Comparison of ENCODE assay signal across 35 cellular contexts in genomic region chrX:5650904-5651303, GRCh38.
A peak's percentile ranks its signal among the peaks of the same experiment; 100 is the strongest.
DNase-seq lines count a peak whose midpoint lies in the region; ATAC-seq, FAIRE-seq and TF ChIP-seq lines count a peak whose summit lies in the region.
"Had no signal": no experiment of that assay in that cellular context is flagged by ENCODE, and none has a peak within 500 bp of the region (broad histone marks: within the 10 kb centered on the region; RNA-seq: fewer than 3 reads in every experiment).

No MANE protein-coding gene starts in this region.

- no peaks in the 10 kb centered on the region for H4K20me1 ChIP-seq in GM12878 (ENCODE audit: control insufficient read depth, insufficient read depth)

- POLR2A ChIA-PET in GM12878 (lab: Charles Lee) = no interaction called here

- CTCF ChIA-PET in GM12878 (lab: Yijun Ruan, JAX) = no interaction called here

- BruUV-seq in GM12878 (replicated peaks; lab: Mats Ljungman, UMichigan) = no TSS peak

- SMC1A ChIA-PET in GM12878 (lab: Charles Lee; ENCODE audit: uncharacterized antibody, unreplicated experiment) = no interaction called here

- TF ChIP-seq EP300 in GM12878 (IDR thresholded peaks at IDR 0.05; ENCODE audit: borderline replicate concordance in 1 of 2, control insufficient read depth in 1 of 2, low read depth in 2 of 2, low read length in 2 of 2) = no peak

- H3K27me3 ChIP-seq in GM06990 (replicated peaks; ENCODE audit: control insufficient read depth, insufficient read depth, low read length) = no peaks in the 10 kb centered on the region
- no peaks in the 10 kb centered on the region for H3K27me3 ChIP-seq in HUES48 (ENCODE audit: control insufficient read depth, insufficient read depth, low read length)
- no peaks in the 10 kb centered on the region for H3K27me3 ChIP-seq in GM12878 (replicated peaks in 1 of 2; ENCODE audit: control insufficient read depth in 2 of 2, insufficient read depth in 2 of 2, low read length in 1 of 2)
- H3K27me3 ChIP-seq: esophagus muscularis mucosa, sigmoid colon, thyroid gland had no signal

- TF ChIP-seq RAD21 in GM12878 (IDR thresholded peaks at IDR 0.05; ENCODE audit: insufficient read depth, low read depth, low read length) = no peak

- no peak overlapping the region for H3K4me3 ChIP-seq in GM06990 (replicated peaks; ENCODE audit: low read depth, low read length)
- H3K4me3 ChIP-seq in HUES48 (ENCODE audit: low read depth, low read length) = 0 out of 2 replicates have a peak overlapping the region, but pooled peaks have one; percentile 10
- H3K4me3 ChIP-seq in GM12878 = no peak overlapping the region
- H3K4me3 ChIP-seq: A549, esophagus muscularis mucosa, lung, mucosa of descending colon, prostate gland, sigmoid colon, SK-N-MC, thyroid gland had no signal

- 8% methylated on average over 3 of the region's 3 CpGs for WGBS in GM12878 (ENCODE audit: insufficient coverage, insufficient replicate concordance, low lambda C conversion rate, missing lambda C conversion rate)

- TF ChIP-seq CTCF in GM06990 (IDR thresholded peaks at IDR 0.05; ENCODE audit: insufficient read depth, low read length, poor library complexity, severe bottlenecking) (no peak), GM12878 (IDR thresholded peaks at IDR 0.05 in 2 of 3, conservative IDR thresholded peaks at IDR 0.05 in 1 of 3; ENCODE audit: control insufficient read depth in 2 of 3, extremely low read depth in 1 of 3, insufficient read depth in 1 of 3, low read depth in 3 of 3, low read length in 3 of 3) (no peak), natural killer cell (IDR thresholded peaks at IDR 0.05) (no peak)

- H3K9ac ChIP-seq in HUES48 (ENCODE audit: low read depth, low read length) (no peak overlapping the region), GM12878 (ENCODE audit: control insufficient read depth, insufficient read depth, low read length) (no peak overlapping the region)

- no peak for TF ChIP-seq POLR2A in GM12878 (IDR thresholded peaks at IDR 0.05; ENCODE audit: low read depth, low read length)

- H3K36me3 ChIP-seq in GM06990 (ENCODE audit: control insufficient read depth, insufficient read depth, low read length) (no peaks in the 10 kb centered on the region), HUES48 (ENCODE audit: control insufficient read depth, insufficient read depth, low read length) (no peaks in the 10 kb centered on the region), GM12878 (ENCODE audit: control insufficient read depth in 2 of 2, insufficient read depth in 2 of 2, low read length in 1 of 2) (no peaks in the 10 kb centered on the region)
- H3K36me3 ChIP-seq: esophagus muscularis mucosa, prostate gland, sigmoid colon, thyroid gland had no signal

- DNase-seq in GM06990 (ENCODE audit: extremely low read depth, insufficient read length) (peak; percentile 31), GM19239 (ENCODE audit: insufficient read length, low spot score) (no peak), GM12878 (ENCODE audit: low read depth, low spot score) (no peak), NCI-H748 treated with DMSO at 0.1 percent for 48 hours (lab: John Stamatoyannopoulos, UW) (no peak), medulla oblongata (ENCODE audit: extremely low spot score) (no peak), natural killer cell (no peak)
- DNase-seq in activated naive CD4-positive, alpha-beta T cell treated with anti-CD3 and anti-CD28 coated beads, Interleukin-2, amount 50 U/mL, for 16 hours = no peak
- DNase-seq: activated CD4-positive, alpha-beta memory T cell treated with anti-CD3 and anti-CD28 coated beads for 36 hours; activated CD4-positive, alpha-beta T cell treated with anti-CD3 and anti-CD28 coated beads for 1 hour; activated naive CD4-positive, alpha-beta T cell; CD4-positive, alpha-beta memory T cell; central memory CD4-positive, alpha-beta T cell; cortex of kidney; DND-41; foreskin fibroblast; H7; head of caudate nucleus; mucosa of descending colon; NCI-H1092 treated with DMSO at 0.1 percent for 48 hours; NCI-H187; NCI-H524; occipital lobe; sigmoid colon; stimulated activated CD4-positive, alpha-beta T cell treated with anti-CD3 and anti-CD28 coated beads, Interleukin-12 subunit alpha, Interleukin-12 subunit beta, amount 100 ng/mL, for 4 hours; stimulated activated CD4-positive, alpha-beta T cell treated with anti-CD3 and anti-CD28 coated beads, Interleukin-2, amount 100 ng/mL, for 48 hours; thyroid gland had no signal

- H3K79me2 ChIP-seq in GM12878 (ENCODE audit: control insufficient read depth, insufficient read depth, low read length) = no peaks in the 10 kb centered on the region

- ATAC-seq in GM12878 (peak; percentile 55), natural killer cell (no peak)
- ATAC-seq: A549; mucosa of descending colon; natural killer cell treated with Interleukin-12 subunit alpha and Interleukin-12 subunit beta and Interleukin-15 and Interleukin-18, amount 100 ng/mL, for 72 hours had no signal

- H3K27me3 Mint-ChIP-seq in natural killer cell (ENCODE audit: low read depth in 2 of 2) = no peaks in the 10 kb centered on the region
- H3K27me3 Mint-ChIP-seq: activated CD4-positive, alpha-beta memory T cell treated with anti-CD3 and anti-CD28 coated beads for 36 hours; CD4-positive, alpha-beta memory T cell; natural killer cell treated with Interleukin-12 subunit alpha and Interleukin-12 subunit beta and Interleukin-15 and Interleukin-18, amount 100 ng/mL, for 72 hours had no signal

- H3K4me1 ChIP-seq in HUES48 (ENCODE audit: control insufficient read depth, insufficient read depth, low read length) (peaks cover 44% of the 10 kb centered on the region), GM12878 (ENCODE audit: control insufficient read depth, insufficient read depth, low read length) (peaks cover 23% of the 10 kb centered on the region)
- H3K4me1 ChIP-seq: A549, esophagus muscularis mucosa, prostate gland, sigmoid colon, thyroid gland had no signal

- H3K4me2 ChIP-seq in GM12878 (ENCODE audit: control insufficient read depth, insufficient read depth) = no peak overlapping the region
- H3K4me2 ChIP-seq: A549 had no signal

- in situ Hi-C loops in GM12878 (cut with MboI) = loop anchor here (25.0 kb wide), 1 partner anchor 1839 kb away; no protein-coding TSS in a partner anchor

- peaks cover 7% of the 10 kb centered on the region for H3K36me3 Mint-ChIP-seq in natural killer cell
- H3K36me3 Mint-ChIP-seq: activated CD4-positive, alpha-beta memory T cell treated with anti-CD3 and anti-CD28 coated beads for 36 hours; CD4-positive, alpha-beta memory T cell had no signal

- RAD21 ChIA-PET in GM12878 (lab: Charles Lee; ENCODE audit: unreplicated experiment) = no interaction called here

- intact Hi-C loops in GM12878 (cut with micrococcal nuclease; ENCODE audit: unreplicated experiment) = no loop called here
- intact Hi-C loops in natural killer cell (cut with micrococcal nuclease) = no loop called here

- no peak overlapping the region for H3K27ac Mint-ChIP-seq in natural killer cell
- H3K27ac Mint-ChIP-seq: activated CD4-positive, alpha-beta memory T cell treated with anti-CD3 and anti-CD28 coated beads for 36 hours; CD4-positive, alpha-beta memory T cell; natural killer cell treated with Interleukin-12 subunit alpha and Interleukin-12 subunit beta and Interleukin-15 and Interleukin-18, amount 100 ng/mL, for 72 hours had no signal

- H3K4me1 Mint-ChIP-seq in natural killer cell = no peaks in the 10 kb centered on the region
- H3K4me1 Mint-ChIP-seq: CD4-positive, alpha-beta memory T cell had no signal

- H3K27ac ChIP-seq in HUES48 (ENCODE audit: low read depth, low read length) (peak overlapping the region; percentile 31), GM12878 (ENCODE audit: control insufficient read depth, insufficient read depth) (no peak overlapping the region)
- H3K27ac ChIP-seq: A549, esophagus muscularis mucosa, prostate gland, sigmoid colon, SK-N-MC, thyroid gland had no signal

- peak; percentile 92 for FAIRE-seq in GM19239 (lab: Jason Lieb, UNC)
- no peak for FAIRE-seq in GM12878 (lab: Jason Lieb, UNC)
- FAIRE-seq: A549, D721Med, TTC549 had no signal

- no peak overlapping the region for H3K4me3 Mint-ChIP-seq in natural killer cell
- H3K4me3 Mint-ChIP-seq: activated CD4-positive, alpha-beta memory T cell treated with anti-CD3 and anti-CD28 coated beads for 36 hours; CD4-positive, alpha-beta memory T cell; natural killer cell treated with Interleukin-12 subunit alpha and Interleukin-12 subunit beta and Interleukin-15 and Interleukin-18, amount 100 ng/mL, for 72 hours had no signal

- no peak overlapping the region for H2AFZ ChIP-seq in GM12878 (ENCODE audit: control insufficient read depth, low read depth, low read length)

- 0 out of 2 replicates have a peak, but pooled peaks cover 3% of the 10 kb centered on the region for H3K9me3 ChIP-seq in HUES48 (ENCODE audit: control insufficient read depth, insufficient read depth, low read length)
- H3K9me3 ChIP-seq in GM12878 (replicated peaks; ENCODE audit: control insufficient read depth, insufficient read depth, low read length) = no peaks in the 10 kb centered on the region; the same call in 1 of the 3 replicates
- H3K9me3 ChIP-seq: A549, esophagus muscularis mucosa, mucosa of descending colon, prostate gland, sigmoid colon, thyroid gland had no signal

- H3K9me3 Mint-ChIP-seq in natural killer cell = peaks cover 14 to 19% of the 10 kb centered on the region in 2 donors

TF ChIP-seq in GM12878, 131 proteins besides CTCF, POLR2A, EP300 and RAD21 (continues in another document):
- peak in 1 of 2 experiments; percentile 59; a peak in 1 of 4 replicates for TF ChIP-seq SRF (IDR thresholded peaks at IDR 0.05; ENCODE audit: low read depth in 2 of 2, low read length in 2 of 2)
- no peak for TF ChIP-seq KAT2A (conservative IDR thresholded peaks at IDR 0.05; ENCODE audit: control insufficient read depth, low read depth, low read length)
- TF ChIP-seq POLR2AphosphoS2 (IDR thresholded peaks at IDR 0.05; ENCODE audit: low read depth, low read length) = no peak
- TF ChIP-seq DPF2 (IDR thresholded peaks at IDR 0.05) = no peak
- TF ChIP-seq TCF7 (IDR thresholded peaks at IDR 0.05; ENCODE audit: borderline replicate concordance) = no peak
- TF ChIP-seq CREM (IDR thresholded peaks at IDR 0.05; ENCODE audit: low read depth) = peak; percentile 47; the same call in 1 of the 2 replicates
- no peak for TF ChIP-seq SUPT20H (IDR thresholded peaks at IDR 0.05; ENCODE audit: borderline replicate concordance, control insufficient read depth, low read depth, low read length)
- TF ChIP-seq BCL11A (IDR thresholded peaks at IDR 0.05; ENCODE audit: low read depth, low read length) = 0 out of 2 replicates have a peak, but pooled peaks have one; percentile 15
- no peak for TF ChIP-seq SREBF2 (IDR thresholded peaks at IDR 0.05; ENCODE audit: low read length)
